Comparison of ENCODE assay signal across 12 cellular contexts in genomic region chr3:102059145-102059943, GRCh38.
DNase-seq lines count a peak whose midpoint lies in the region; ATAC-seq and TF ChIP-seq lines count a peak whose summit lies in the region.
"Had no signal": no experiment of that assay in that cellular context is flagged by ENCODE, and none has a peak within 500 bp of the region (broad histone marks: within the 10 kb centered on the region; RNA-seq: fewer than 3 reads in every experiment).

No MANE protein-coding gene starts in this region.

- ATAC-seq in GM19025 (IDR thresholded peaks at IDR 0.05; ENCODE audit: low read depth, unreplicated experiment) (peak; percentile 69), HG02852 (IDR thresholded peaks at IDR 0.05; ENCODE audit: unreplicated experiment) (peak; percentile 75), aorta (ENCODE audit: low FRiP score) (no peak)

- DNase-seq in NAMALWA (ENCODE audit: low spot score) (peak; percentile 15), aorta (no peak), SIG-M5 treated with dmso at 0.1 percent for 504 hours (lab: John Stamatoyannopoulos, UW; ENCODE audit: unreplicated experiment) (no peak), OCI-M2 (lab: John Stamatoyannopoulos, UW; ENCODE audit: unreplicated experiment) (no peak), RWPE1 (ENCODE audit: low spot score) (no peak)
- DNase-seq: activated CD4-positive, alpha-beta T cell treated with anti-CD3 and anti-CD28 coated beads, Interleukin-2, amount 10 ng/mL, durations not matched to agents 24 days and 14 days had no signal

- H3K9ac ChIP-seq in BLaER1: no peak overlapping the region
- H3K9ac ChIP-seq: BLaER1 treated with 17β-estradiol and CSF1 and Interleukin-3, amounts not matched to agents 10 nM and 100 nM had no signal

- H3K27me3 ChIP-seq in BLaER1: no peaks in the 10 kb centered on the region
- no peaks in the 10 kb centered on the region for H3K27me3 ChIP-seq in aorta (ENCODE audit: control insufficient read depth in 1 of 2, insufficient read depth in 2 of 2, low read length in 1 of 2)
- H3K27me3 ChIP-seq: BLaER1 treated with 17β-estradiol and CSF1 and Interleukin-3, amounts not matched to agents 10 nM and 100 nM had no signal

- intact Hi-C loops in aorta (cut with DNase I): no loop called here

- peaks cover 7% of the 10 kb centered on the region; the same call in 1 of the 2 replicates for H3K4me1 ChIP-seq in BLaER1
- no peaks in the 10 kb centered on the region for H3K4me1 ChIP-seq in aorta (ENCODE audit: control insufficient read depth in 1 of 2, insufficient read depth in 2 of 2, low read length in 2 of 2)

- H3K4me3 ChIP-seq in BLaER1 (no peak overlapping the region), aorta (ENCODE audit: low read length in 2 of 2) (no peak overlapping the region)
- H3K4me3 ChIP-seq: BLaER1 treated with 17β-estradiol and CSF1 and Interleukin-3, amounts not matched to agents 10 nM and 100 nM; coronary artery; skin epidermis had no signal

- peak overlapping the region; percentile 14; the same call in 1 of the 2 replicates for H3K4me2 ChIP-seq in BLaER1

- no peaks in the 10 kb centered on the region for H3K9me3 ChIP-seq in BLaER1
- H3K9me3 ChIP-seq in aorta (ENCODE audit: control insufficient read depth, low read length): no peaks in the 10 kb centered on the region
- H3K9me3 ChIP-seq: BLaER1 treated with 17β-estradiol and CSF1 and Interleukin-3, amounts not matched to agents 10 nM and 100 nM had no signal

- WGBS in aorta, 2 donors: 91 to 93% methylated on average over 8 of the region's 8 CpGs

- H3K36me3 ChIP-seq in BLaER1: no peaks in the 10 kb centered on the region
- H3K36me3 ChIP-seq in aorta (ENCODE audit: control insufficient read depth in 1 of 2, insufficient read depth in 2 of 2, low read length in 1 of 2): no peaks in the 10 kb centered on the region
- H3K36me3 ChIP-seq: BLaER1 treated with 17β-estradiol and CSF1 and Interleukin-3, amounts not matched to agents 10 nM and 100 nM had no signal

- H3K27ac ChIP-seq in BLaER1: no peak overlapping the region
- no peak overlapping the region for H3K27ac ChIP-seq in aorta (ENCODE audit: low read depth in 1 of 2, low read length in 2 of 2)
- no peak overlapping the region for H3K27ac ChIP-seq in RWPE1
- H3K27ac ChIP-seq: BLaER1 treated with 17β-estradiol and CSF1 and Interleukin-3, amounts not matched to agents 10 nM and 100 nM; coronary artery had no signal

- H4K20me1 ChIP-seq in BLaER1: no peaks in the 10 kb centered on the region
- H4K20me1 ChIP-seq: BLaER1 treated with 17β-estradiol and CSF1 and Interleukin-3, amounts not matched to agents 10 nM and 100 nM had no signal

- no peak for TF ChIP-seq CTCF in RWPE1 (conservative IDR thresholded peaks at IDR 0.05; ENCODE audit: low read depth)

- POLR2A ChIA-PET in RWPE1 (lab: Yijun Ruan, JAX; ENCODE audit: low non-redundant PET): no interaction called here

- CTCF ChIA-PET in RWPE1 (lab: Yijun Ruan, JAX): no interaction called here
